In genomic region chr7:130998993-130999602, GRCh38 we compare ENCODE assay signal across 10 cellular contexts.
DNase-seq lines count a peak whose midpoint lies in the region; ATAC-seq and TF ChIP-seq lines count a peak whose summit lies in the region.
"Had no signal": no experiment of that assay in that cellular context is flagged by ENCODE, and none has a peak within 500 bp of the region (broad histone marks: within the 10 kb centered on the region; RNA-seq: fewer than 3 reads in every experiment).

No MANE protein-coding gene starts in this region.

- peaks cover 8% of the 10 kb centered on the region for H3K9me3 Mint-ChIP-seq in activated CD4-positive, alpha-beta T cell treated with anti-CD3 and anti-CD28 coated beads for 36 hours (ENCODE audit: low read depth)
- peaks cover 10% of the 10 kb centered on the region for H3K9me3 Mint-ChIP-seq in activated CD4-positive, alpha-beta T cell treated with anti-CD3 and anti-CD28 coated beads, Interleukin-2, amount 10 ng/mL, durations not matched to agents 7 days and 5 days
- peaks cover 12% of the 10 kb centered on the region for H3K9me3 Mint-ChIP-seq in activated CD4-positive, alpha-beta memory T cell treated with anti-CD3 and anti-CD28 coated beads for 36 hours

- no peaks in the 10 kb centered on the region for H4K20me1 ChIP-seq in fibroblast of lung (ENCODE audit: control insufficient read depth, extremely low read depth, insufficient read depth, low read length)

- H3K27ac Mint-ChIP-seq in activated CD4-positive, alpha-beta T cell treated with anti-CD3 and anti-CD28 coated beads for 36 hours, result peak overlapping the region; percentile 79
- no peak overlapping the region for H3K27ac Mint-ChIP-seq in activated CD4-positive, alpha-beta T cell treated with anti-CD3 and anti-CD28 coated beads, Interleukin-2, amount 10 ng/mL, durations not matched to agents 7 days and 5 days
- peak overlapping the region; percentile 85 for H3K27ac Mint-ChIP-seq in activated CD4-positive, alpha-beta memory T cell treated with anti-CD3 and anti-CD28 coated beads for 36 hours

- no peak for DNase-seq in activated CD4-positive, alpha-beta T cell treated with anti-CD3 and anti-CD28 coated beads for 36 hours
- DNase-seq in activated CD4-positive, alpha-beta T cell treated with anti-CD3 and anti-CD28 coated beads, Interleukin-2, amount 10 ng/mL, durations not matched to agents 7 days and 5 days, result no peak
- DNase-seq in activated CD4-positive, alpha-beta memory T cell treated with anti-CD3 and anti-CD28 coated beads for 36 hours, result no peak
- DNase-seq in fibroblast of lung (ENCODE audit: low read depth in 2 of 2), result peak; percentile 27 to 76
- no peak for DNase-seq in suprapubic skin (ENCODE audit: low spot score in 2 of 2)
- DNase-seq in NCI-H82 (lab: John Stamatoyannopoulos, UW), result no peak
- DNase-seq in BE2C, result no peak
- DNase-seq: NCI-H2081 treated with DMSO at 0.1 percent for 48 hours had no signal

- peaks cover 28% of the 10 kb centered on the region for H3K36me3 Mint-ChIP-seq in activated CD4-positive, alpha-beta T cell treated with anti-CD3 and anti-CD28 coated beads for 36 hours (ENCODE audit: low read depth)
- peaks cover 25% of the 10 kb centered on the region for H3K36me3 Mint-ChIP-seq in activated CD4-positive, alpha-beta T cell treated with anti-CD3 and anti-CD28 coated beads, Interleukin-2, amount 10 ng/mL, durations not matched to agents 7 days and 5 days (ENCODE audit: low read depth)
- H3K36me3 Mint-ChIP-seq in activated CD4-positive, alpha-beta memory T cell treated with anti-CD3 and anti-CD28 coated beads for 36 hours, result peaks cover 26% of the 10 kb centered on the region

- H2AFZ ChIP-seq in fibroblast of lung (ENCODE audit: low read length), result no peak overlapping the region

- TF ChIP-seq CTCF in fibroblast of lung (conservative IDR thresholded peaks at IDR 0.05 in 1 of 2, IDR thresholded peaks at IDR 0.05 in 1 of 2; ENCODE audit: low read depth in 1 of 2, low read length in 2 of 2), result no peak
- TF ChIP-seq CTCF in suprapubic skin (IDR thresholded peaks at IDR 0.05), result no peak
- no peak for TF ChIP-seq CTCF in BE2C (IDR thresholded peaks at IDR 0.05; ENCODE audit: low read depth, low read length)

- H3K9me3 ChIP-seq in fibroblast of lung (ENCODE audit: control insufficient read depth, insufficient read depth, low read depth, low read length) (no peaks in the 10 kb centered on the region), suprapubic skin (no peaks in the 10 kb centered on the region), BE2C (no peaks in the 10 kb centered on the region; the same call in 1 of the 2 replicates)
- H3K9me3 ChIP-seq: SJSA1 had no signal

- peaks cover 29% of the 10 kb centered on the region for H3K4me1 ChIP-seq in fibroblast of lung (ENCODE audit: control insufficient read depth, extremely low read depth, insufficient read depth, low read length)
- H3K4me1 ChIP-seq in suprapubic skin, result peaks cover 71% of the 10 kb centered on the region
- H3K4me1 ChIP-seq in BE2C, result peaks cover 4% of the 10 kb centered on the region

- H3K4me1 Mint-ChIP-seq in activated CD4-positive, alpha-beta T cell treated with anti-CD3 and anti-CD28 coated beads for 36 hours, result peaks cover 78% of the 10 kb centered on the region
- H3K4me1 Mint-ChIP-seq in activated CD4-positive, alpha-beta T cell treated with anti-CD3 and anti-CD28 coated beads, Interleukin-2, amount 10 ng/mL, durations not matched to agents 7 days and 5 days, result peaks cover 56% of the 10 kb centered on the region
- peaks cover 78% of the 10 kb centered on the region for H3K4me1 Mint-ChIP-seq in activated CD4-positive, alpha-beta memory T cell treated with anti-CD3 and anti-CD28 coated beads for 36 hours (ENCODE audit: low read depth)

- 70% methylated on average over 3 of the region's 3 CpGs for WGBS in suprapubic skin

- CTCF ChIA-PET in activated CD4-positive, alpha-beta T cell treated with anti-CD3 and anti-CD28 coated beads for 36 hours (lab: Charles Lee), result interaction anchor here (1.0 to 11.4 kb wide), 4 partner anchors 8 to 102 kb away, joined by 3 to 144 read pairs (median 4); no protein-coding TSS in a partner anchor
- CTCF ChIA-PET in activated CD4-positive, alpha-beta T cell treated with anti-CD3 and anti-CD28 coated beads, Interleukin-2, amount 10 ng/mL, durations not matched to agents 7 days and 5 days (lab: Charles Lee), result interaction anchor here (1.1 to 2.2 kb wide), 4 partner anchors 10 to 18 kb away, joined by 3 to 6 read pairs (median 4); no protein-coding TSS in a partner anchor
- CTCF ChIA-PET in activated CD4-positive, alpha-beta memory T cell treated with anti-CD3 and anti-CD28 coated beads for 36 hours (lab: Charles Lee), result interaction anchor here (1.0 to 6.9 kb wide), 2 partner anchors 16 to 18 kb away, joined by 4 to 76 read pairs; no protein-coding TSS in a partner anchor

- H3K4me3 ChIP-seq in fibroblast of lung (replicated peaks in 1 of 4; ENCODE audit: control extremely low read depth in 1 of 4, insufficient read depth in 1 of 4, low read depth in 3 of 4, low read length in 4 of 4) (no peak overlapping the region), suprapubic skin (no peak overlapping the region), BE2C (ENCODE audit: low read depth, low read length) (no peak overlapping the region)
- H3K4me3 ChIP-seq: SJSA1 had no signal

- no peak for TF ChIP-seq POLR2A in suprapubic skin (IDR thresholded peaks at IDR 0.05)

- H3K27ac ChIP-seq in fibroblast of lung (ENCODE audit: insufficient read depth, low read length) (peak overlapping the region; percentile 33), suprapubic skin (peak overlapping the region; percentile 92)
- H3K27ac ChIP-seq: SJSA1 had no signal

- POLR2A ChIA-PET in activated CD4-positive, alpha-beta T cell treated with anti-CD3 and anti-CD28 coated beads for 36 hours (lab: Charles Lee), result no interaction called here
- POLR2A ChIA-PET in activated CD4-positive, alpha-beta T cell treated with anti-CD3 and anti-CD28 coated beads, Interleukin-2, amount 10 ng/mL, durations not matched to agents 7 days and 5 days (lab: Charles Lee), result no interaction called here
- POLR2A ChIA-PET in activated CD4-positive, alpha-beta memory T cell treated with anti-CD3 and anti-CD28 coated beads for 36 hours (lab: Charles Lee), result interaction anchor here (0.6 to 9.5 kb wide), 7 partner anchors 16 to 118 kb away, joined by 3 to 115 read pairs (median 3); no protein-coding TSS in a partner anchor

- no peaks in the 10 kb centered on the region for H3K36me3 ChIP-seq in fibroblast of lung (ENCODE audit: control insufficient read depth, insufficient read depth, low read length)
- no peaks in the 10 kb centered on the region for H3K36me3 ChIP-seq in suprapubic skin
- no peaks in the 10 kb centered on the region for H3K36me3 ChIP-seq in BE2C
- H3K36me3 ChIP-seq: SJSA1 had no signal

- TF ChIP-seq EP300 in suprapubic skin (IDR thresholded peaks at IDR 0.05), result no peak

- intact Hi-C loops in activated CD4-positive, alpha-beta T cell treated with anti-CD3 and anti-CD28 coated beads for 36 hours (cut with DNase I, micrococcal nuclease), result no loop called here
- intact Hi-C loops in activated CD4-positive, alpha-beta memory T cell treated with anti-CD3 and anti-CD28 coated beads for 36 hours (cut with micrococcal nuclease), result loop anchor here (5.0 kb wide), 1 partner anchor 33 kb away; no protein-coding TSS in a partner anchor

- no peak overlapping the region for H3K9ac ChIP-seq in fibroblast of lung (ENCODE audit: insufficient read depth, low read length)

- H3K27me3 Mint-ChIP-seq in activated CD4-positive, alpha-beta T cell treated with anti-CD3 and anti-CD28 coated beads for 36 hours, result no peaks in the 10 kb centered on the region
- no peaks in the 10 kb centered on the region for H3K27me3 Mint-ChIP-seq in activated CD4-positive, alpha-beta T cell treated with anti-CD3 and anti-CD28 coated beads, Interleukin-2, amount 10 ng/mL, durations not matched to agents 7 days and 5 days
- no peaks in the 10 kb centered on the region for H3K27me3 Mint-ChIP-seq in activated CD4-positive, alpha-beta memory T cell treated with anti-CD3 and anti-CD28 coated beads for 36 hours

- no peak for ATAC-seq in activated CD4-positive, alpha-beta T cell treated with anti-CD3 and anti-CD28 coated beads for 36 hours
- ATAC-seq in GM18511 (IDR thresholded peaks at IDR 0.05; ENCODE audit: unreplicated experiment), result no peak

- H3K27me3 ChIP-seq in fibroblast of lung (ENCODE audit: control insufficient read depth, insufficient read depth, low read length) (no peaks in the 10 kb centered on the region), suprapubic skin (no peaks in the 10 kb centered on the region), BE2C (no peaks in the 10 kb centered on the region)
- H3K27me3 ChIP-seq: SJSA1 had no signal

- H3K4me2 ChIP-seq in fibroblast of lung (ENCODE audit: extremely low read depth, insufficient read depth, low read length), result no peak overlapping the region

- no peak overlapping the region for H3K4me3 Mint-ChIP-seq in activated CD4-positive, alpha-beta T cell treated with anti-CD3 and anti-CD28 coated beads for 36 hours
- no peak overlapping the region for H3K4me3 Mint-ChIP-seq in activated CD4-positive, alpha-beta T cell treated with anti-CD3 and anti-CD28 coated beads, Interleukin-2, amount 10 ng/mL, durations not matched to agents 7 days and 5 days
- no peak overlapping the region for H3K4me3 Mint-ChIP-seq in activated CD4-positive, alpha-beta memory T cell treated with anti-CD3 and anti-CD28 coated beads for 36 hours

- peaks cover 56% of the 10 kb centered on the region for H3K79me2 ChIP-seq in fibroblast of lung (ENCODE audit: control insufficient read depth, insufficient read depth, low read length)

Comparison
In these comparisons a context has a peak if more than half of its experiments do, and no peak if none do; other contexts are left out.
1. DNase-seq: peak in fibroblast of lung (2 of 2); none in activated CD4-positive, alpha-beta T cell treated with anti-CD3 and anti-CD28 coated beads for 36 hours (single experiment), activated CD4-positive, alpha-beta T cell treated with anti-CD3 and anti-CD28 coated beads, Interleukin-2, amount 10 ng/mL, durations not matched to agents 7 days and 5 days (single experiment), activated CD4-positive, alpha-beta memory T cell treated with anti-CD3 and anti-CD28 coated beads for 36 hours (single experiment), suprapubic skin (0 of 2), NCI-H82 (single experiment) and BE2C (single experiment).